In genomic region chr4:163544407-163545038, GRCh38 we compare ENCODE assay signal across 8 cellular contexts. TPM values are rescaled to one million over a fixed set of nuclear protein-coding genes. Genes with fewer than 3 reads are reported as not detected.
DNase-seq lines count a peak whose midpoint lies in the region; ATAC-seq and TF ChIP-seq lines count a peak whose summit lies in the region.

No MANE protein-coding gene starts in this region.

- no peak for TF ChIP-seq EP300 in Ishikawa (IDR thresholded peaks at IDR 0.05; ENCODE audit: borderline replicate concordance)

- no peaks in the 10 kb centered on the region for H3K79me2 ChIP-seq in hepatocyte

- H3K27ac ChIP-seq in adrenal gland (no peak overlapping the region), hepatocyte (no peak overlapping the region), skeletal muscle tissue (ENCODE audit: low read depth, low read length) (no peak overlapping the region)

- H3K27me3 ChIP-seq in adrenal gland (no peaks in the 10 kb centered on the region), hepatocyte (no peaks in the 10 kb centered on the region), skeletal muscle tissue (ENCODE audit: control insufficient read depth in 3 of 3, insufficient read depth in 3 of 3, low read length in 3 of 3) (no peaks in the 10 kb centered on the region)

- intact Hi-C loops in adrenal gland (cut with DNase I): loop anchor here (5.0 to 10.0 kb wide), 2 partner anchors 57 to 60 kb away; no protein-coding TSS in a partner anchor

- no peaks in the 10 kb centered on the region for H3K4me1 ChIP-seq in adrenal gland (replicated peaks in 1 of 2)
- H3K4me1 ChIP-seq in hepatocyte (ENCODE audit: insufficient read depth): no peaks in the 10 kb centered on the region
- no peaks in the 10 kb centered on the region for H3K4me1 ChIP-seq in skeletal muscle tissue (ENCODE audit: control insufficient read depth in 3 of 3, insufficient read depth in 3 of 3, low read length in 3 of 3)

- DNase-seq in GM03348 (ENCODE audit: low spot score): peak; percentile 84
- DNase-seq in adrenal gland: peak; percentile 25 to 70 (median 55)
- DNase-seq in hepatocyte (ENCODE audit: low spot score): peak; percentile 78
- no peak for DNase-seq in NCI-H1048 (lab: John Stamatoyannopoulos, UW)

- H3K9ac ChIP-seq in skeletal muscle tissue (ENCODE audit: low read depth in 1 of 3, low read length in 3 of 3): peak overlapping the region; percentile 25 to 52 (median 28)

- ATAC-seq in GM21723 (IDR thresholded peaks at IDR 0.05; ENCODE audit: unreplicated experiment) (peak; percentile 89), SK-N-SH treated with all-trans-retinoic acid at 6 μM for 48 hours (peak; percentile 91)

- peak overlapping the region; percentile 39 for H2AFZ ChIP-seq in hepatocyte

- WGBS in adrenal gland, 4 donors: 3 to 6% (median 5%) methylated on average over 12 of the region's 12 CpGs
- WGBS in hepatocyte (ENCODE audit: low lambda C conversion rate, missing lambda C conversion rate): 10% methylated on average over 12 of the region's 12 CpGs

- TF ChIP-seq POLR2A in adrenal gland (IDR thresholded peaks at IDR 0.05): no peak

- H3K9me3 ChIP-seq in adrenal gland (replicated peaks in 1 of 3) (no peaks in the 10 kb centered on the region), hepatocyte (ENCODE audit: low read depth) (no peaks in the 10 kb centered on the region), skeletal muscle tissue (ENCODE audit: control insufficient read depth in 3 of 3, low read length in 3 of 3) (no peaks in the 10 kb centered on the region)

- TF ChIP-seq CTCF in adrenal gland (IDR thresholded peaks at IDR 0.05) (peak; percentile 55 to 92 (median 78)), hepatocyte (IDR thresholded peaks at IDR 0.05; ENCODE audit: poor library complexity) (peak; percentile 92)

- no peaks in the 10 kb centered on the region for H3K9me2 ChIP-seq in hepatocyte (replicated peaks; ENCODE audit: insufficient read depth)

- H3K4me3 ChIP-seq in adrenal gland (peak overlapping the region in 1 of 4 donors; percentile 38), hepatocyte (no peak overlapping the region), skeletal muscle tissue (ENCODE audit: low read length in 3 of 3) (peak overlapping the region; percentile 48 to 60 (median 54))

- peaks cover 0 to 4% of the 10 kb centered on the region in 2 donors for H3K36me3 ChIP-seq in adrenal gland (replicated peaks in 1 of 2)
- H3K36me3 ChIP-seq in hepatocyte (replicated peaks; ENCODE audit: insufficient read depth, low read depth): no peaks in the 10 kb centered on the region
- H3K36me3 ChIP-seq in skeletal muscle tissue (ENCODE audit: control insufficient read depth in 3 of 3, insufficient read depth in 3 of 3, low read length in 3 of 3): no peaks in the 10 kb centered on the region

- H4K20me1 ChIP-seq in hepatocyte (ENCODE audit: insufficient read depth, poor library complexity, severe bottlenecking): no peaks in the 10 kb centered on the region

- peak overlapping the region; percentile 73 for H3K4me2 ChIP-seq in hepatocyte

- TF ChIP-seq RAD21 in Ishikawa (IDR thresholded peaks at IDR 0.05; ENCODE audit: low read depth): peak; percentile 63

TF ChIP-seq in Ishikawa, 13 proteins besides CTCF, POLR2A, EP300 and RAD21:
- TF ChIP-seq CREB1 (IDR thresholded peaks at IDR 0.05; ENCODE audit: low read depth): no peak
- 0 out of 2 replicates have a peak, but pooled peaks have one; percentile 55 for TF ChIP-seq MAX (IDR thresholded peaks at IDR 0.05)
- TF ChIP-seq FOXM1 (IDR thresholded peaks at IDR 0.05; ENCODE audit: borderline replicate concordance, low read depth): no peak
- TF ChIP-seq TCF12 (IDR thresholded peaks at IDR 0.05; ENCODE audit: low read depth): no peak
- TF ChIP-seq ZBTB7A (IDR thresholded peaks at IDR 0.05; ENCODE audit: low read depth): no peak
- no peak for TF ChIP-seq TEAD4 (IDR thresholded peaks at IDR 0.05)

TF ChIP-seq in SK-N-SH treated with all-trans-retinoic acid at 6 μM for 48 hours, 23 proteins besides CTCF, POLR2A, EP300 and RAD21 (continues in another document):
- no peak for TF ChIP-seq CREB5 (CRISPR knock-in tag; IDR thresholded peaks at IDR 0.05; ENCODE audit: low read depth)
- TF ChIP-seq ZFP30 (CRISPR knock-in tag; IDR thresholded peaks at IDR 0.05): no peak
- TF ChIP-seq PPARA (CRISPR knock-in tag; IDR thresholded peaks at IDR 0.05; ENCODE audit: borderline replicate concordance): no peak
- no peak for TF ChIP-seq TOX (CRISPR knock-in tag; IDR thresholded peaks at IDR 0.05; ENCODE audit: borderline replicate concordance)
- TF ChIP-seq ESRRG (CRISPR knock-in tag; IDR thresholded peaks at IDR 0.05): no peak
- TF ChIP-seq OSR1 (CRISPR knock-in tag; IDR thresholded peaks at IDR 0.05): no peak
- TF ChIP-seq ISL1 (CRISPR knock-in tag; IDR thresholded peaks at IDR 0.05): no peak
- TF ChIP-seq POU6F1 (CRISPR knock-in tag; IDR thresholded peaks at IDR 0.05; ENCODE audit: borderline replicate concordance, low read depth): no peak
- TF ChIP-seq PATZ1 (CRISPR knock-in tag; IDR thresholded peaks at IDR 0.05; ENCODE audit: borderline replicate concordance): no peak
- no peak for TF ChIP-seq ZC3H10 (CRISPR knock-in tag; IDR thresholded peaks at IDR 0.05)
- TF ChIP-seq ZNF70 (CRISPR knock-in tag; IDR thresholded peaks at IDR 0.05): no peak
- no peak for TF ChIP-seq ARNTL (CRISPR knock-in tag; IDR thresholded peaks at IDR 0.05; ENCODE audit: borderline replicate concordance, low read depth)
- no peak for TF ChIP-seq SNAI2 (CRISPR knock-in tag; IDR thresholded peaks at IDR 0.05)
- TF ChIP-seq TSHZ2 (CRISPR knock-in tag; IDR thresholded peaks at IDR 0.05): no peak

RNA-seq across cellular contexts. Expression of gene TMA16, which starts 50.0 kb away (rescaled TPM):
- 10 to 100 TPM; 12.7 to 63.1 (median 17.8) TPM for total RNA-seq in adrenal gland
- 10 to 100 TPM in 2 of 3 donors, 1 to 10 TPM in 1; 7.7 to 30.1 (median 11.5) TPM for polyA plus RNA-seq in adrenal gland
- total RNA-seq in hepatocyte: 18.0 and 24.9 TPM in 2 replicates
- 10.9 and 15.7 TPM in 2 replicates for polyA plus RNA-seq in hepatocyte
- total RNA-seq in skeletal muscle tissue: 20.9 TPM
